18 cellular contexts compared by ENCODE assay signal in genomic region chr2:39484620-39485495, GRCh38. TPM values are rescaled to one million over a fixed set of nuclear protein-coding genes. Genes with fewer than 3 reads are reported as not detected.
A peak's percentile ranks its signal among the peaks of the same experiment; 100 is the strongest.
DNase-seq lines count a peak whose midpoint lies in the region; ATAC-seq, FAIRE-seq and TF ChIP-seq lines count a peak whose summit lies in the region.
"Had no signal": no experiment of that assay in that cellular context is flagged by ENCODE, and none has a peak within 500 bp of the region (broad histone marks: within the 10 kb centered on the region; RNA-seq: fewer than 3 reads in every experiment).

No MANE protein-coding gene starts in this region.

- peaks cover 22% of the 10 kb centered on the region for H3K27me3 Mint-ChIP-seq in stimulated activated memory B cell treated with anti-CD40 and anti-IgM and Interleukin-4, amounts not matched to agents 10 μg/mL and 1 μg/mL and 100 μg/mL, for 72 hours

- H3K9me3 ChIP-seq in HUES48 (ENCODE audit: control insufficient read depth, insufficient read depth, low read length): no peaks in the 10 kb centered on the region
- H3K9me3 ChIP-seq in endothelial cell of umbilical vein (replicated peaks; ENCODE audit: control insufficient read depth, insufficient read depth, low read length): no peaks in the 10 kb centered on the region
- H3K9me3 ChIP-seq in MM.1S (replicated peaks; ENCODE audit: insufficient read depth, low read length): no peaks in the 10 kb centered on the region
- H3K9me3 ChIP-seq: Peyer's patch had no signal

- ATAC-seq in SK-N-SH treated with all-trans-retinoic acid at 6 μM for 48 hours: peak; percentile 40; the same call in 1 of the 3 replicates
- no peak for ATAC-seq in stimulated activated memory B cell treated with anti-CD40 and anti-IgM and Interleukin-4, amounts not matched to agents 10 μg/mL and 1 μg/mL and 100 μg/mL, for 72 hours
- no peak for ATAC-seq in GM18498 (IDR thresholded peaks at IDR 0.05; ENCODE audit: unreplicated experiment)
- no peak for ATAC-seq in Right ventricle myocardium superior (ENCODE audit: poor library complexity)
- ATAC-seq: GM12878 had no signal

- H3K4me3 Mint-ChIP-seq in stimulated activated memory B cell treated with anti-CD40 and anti-IgM and Interleukin-4, amounts not matched to agents 10 μg/mL and 1 μg/mL and 100 μg/mL, for 72 hours: no peak overlapping the region

- DNase-seq in endothelial cell of umbilical vein (ENCODE audit: low read depth, low spot score) (no peak), brain microvascular endothelial cell (no peak), MM.1S (no peak), Right ventricle myocardium superior (no peak)
- DNase-seq: DMS53, NCI-H1092 treated with DMSO at 0.1 percent for 48 hours, NCI-H187 treated with DMSO at 0.1 percent for 48 hours, NCI-H748 treated with DMSO at 0.1 percent for 48 hours, Peyer's patch, SHP77 treated with DMSO at 0.1 percent for 48 hours had no signal

- TF ChIP-seq CTCF in endothelial cell of umbilical vein (IDR thresholded peaks at IDR 0.05; ENCODE audit: extremely low read depth in 1 of 2, insufficient read depth in 1 of 2, low read depth in 1 of 2, low read length in 2 of 2): no peak
- no peak for TF ChIP-seq CTCF in brain microvascular endothelial cell (IDR thresholded peaks at IDR 0.05; ENCODE audit: low read depth, low read length, missing control alignments)
- TF ChIP-seq CTCF in MM.1S (IDR thresholded peaks at IDR 0.05; ENCODE audit: low read length): no peak

- H3F3A ChIP-seq in MM.1S (ENCODE audit: insufficient read depth, low read length): no peaks in the 10 kb centered on the region

- no peaks in the 10 kb centered on the region for H3K36me3 Mint-ChIP-seq in stimulated activated memory B cell treated with anti-CD40 and anti-IgM and Interleukin-4, amounts not matched to agents 10 μg/mL and 1 μg/mL and 100 μg/mL, for 72 hours

- H3K36me3 ChIP-seq in HUES48 (ENCODE audit: control insufficient read depth, insufficient read depth, low read length) (no peaks in the 10 kb centered on the region), endothelial cell of umbilical vein (ENCODE audit: control insufficient read depth in 2 of 2, extremely low read depth in 1 of 2, insufficient read depth in 2 of 2, low read length in 2 of 2) (no peaks in the 10 kb centered on the region), brain microvascular endothelial cell (replicated peaks) (no peaks in the 10 kb centered on the region), MM.1S (replicated peaks; ENCODE audit: insufficient read depth, low read length) (no peaks in the 10 kb centered on the region; the same call in 1 of the 2 replicates)
- H3K36me3 ChIP-seq: BLaER1 treated with 17β-estradiol and CSF1 and Interleukin-3, amounts not matched to agents 10 nM and 100 nM; Peyer's patch had no signal

- FAIRE-seq in endothelial cell of umbilical vein (lab: Jason Lieb, UNC): no peak
- FAIRE-seq: GM12878, HTR-8/SVneo had no signal

- no peaks in the 10 kb centered on the region for H3K9me1 ChIP-seq in endothelial cell of umbilical vein (replicated peaks; ENCODE audit: control insufficient read depth, extremely low read depth, insufficient read depth, low read length)

- H3K27ac ChIP-seq in HUES48 (ENCODE audit: low read depth, low read length) (peak overlapping the region; percentile 15), endothelial cell of umbilical vein (ENCODE audit: insufficient read depth, low read depth, low read length) (peak overlapping the region; percentile 81), brain microvascular endothelial cell (no peak overlapping the region), MM.1S (ENCODE audit: low read length) (no peak overlapping the region)
- H3K27ac ChIP-seq: KMS-11, Peyer's patch had no signal

- H3K27me3 ChIP-seq in HUES48 (ENCODE audit: control insufficient read depth, insufficient read depth, low read length) (no peaks in the 10 kb centered on the region), endothelial cell of umbilical vein (ENCODE audit: control insufficient read depth in 2 of 2, insufficient read depth in 2 of 2, low read length in 2 of 2) (no peaks in the 10 kb centered on the region), brain microvascular endothelial cell (replicated peaks) (no peaks in the 10 kb centered on the region), MM.1S (replicated peaks; ENCODE audit: insufficient read depth, low read length) (no peaks in the 10 kb centered on the region)
- H3K27me3 ChIP-seq: Peyer's patch had no signal

- dilution Hi-C loops in endothelial cell of umbilical vein (cut with MboI; ENCODE audit: extremely low pct_ligation_motif_present, low sequenced_read_pairs): no loop called here

- no peaks in the 10 kb centered on the region for H3K79me2 ChIP-seq in endothelial cell of umbilical vein (ENCODE audit: control insufficient read depth, insufficient read depth, low read length)
- no peaks in the 10 kb centered on the region for H3K79me2 ChIP-seq in MM.1S (ENCODE audit: low read length)

- no peak for TF ChIP-seq POLR2A in endothelial cell of umbilical vein (IDR thresholded peaks at IDR 0.05; ENCODE audit: low read depth, low read length)

- intact Hi-C loops in endothelial cell of umbilical vein (cut with micrococcal nuclease) (loop anchor here (5.0 kb wide), 1 partner anchor 103 kb away; no protein-coding TSS in a partner anchor), Right ventricle myocardium superior (cut with DNase I) (no loop called here)

- H3K4me1 ChIP-seq in HUES48 (ENCODE audit: control insufficient read depth, insufficient read depth, low read length): peaks cover 54% of the 10 kb centered on the region
- peaks cover 58% of the 10 kb centered on the region for H3K4me1 ChIP-seq in endothelial cell of umbilical vein (ENCODE audit: control insufficient read depth, extremely low read depth, insufficient read depth, low read length)
- peaks cover 6% of the 10 kb centered on the region for H3K4me1 ChIP-seq in MM.1S (ENCODE audit: low read length)
- H3K4me1 ChIP-seq: Peyer's patch had no signal

- in situ Hi-C loops in brain microvascular endothelial cell (cut with HindIII; ENCODE audit: low pct_ligation_motif_present, low sequenced_read_pairs): no loop called here

- BruUV-seq in endothelial cell of umbilical vein (replicated peaks; lab: Mats Ljungman, UMichigan): no TSS peak

- H3K9me3 Mint-ChIP-seq in stimulated activated memory B cell treated with anti-CD40 and anti-IgM and Interleukin-4, amounts not matched to agents 10 μg/mL and 1 μg/mL and 100 μg/mL, for 72 hours: no peaks in the 10 kb centered on the region

- H3K4me2 ChIP-seq in endothelial cell of umbilical vein (ENCODE audit: insufficient read depth, low read length): peak overlapping the region; percentile 87
- no peak overlapping the region for H3K4me2 ChIP-seq in MM.1S (ENCODE audit: low read depth, low read length)
- H3K4me2 ChIP-seq: KMS-11 had no signal

- POLR2A ChIA-PET in endothelial cell of umbilical vein (lab: Charles Lee): no interaction called here

- H3K4me1 Mint-ChIP-seq in stimulated activated memory B cell treated with anti-CD40 and anti-IgM and Interleukin-4, amounts not matched to agents 10 μg/mL and 1 μg/mL and 100 μg/mL, for 72 hours: peaks cover 11% of the 10 kb centered on the region

- H2AFZ ChIP-seq in endothelial cell of umbilical vein (ENCODE audit: low read depth, low read length) (peak overlapping the region; percentile 18), MM.1S (ENCODE audit: low read length) (no peak overlapping the region)

- H3K4me3 ChIP-seq in HUES48 (ENCODE audit: low read depth, low read length): no peak overlapping the region
- no peak overlapping the region for H3K4me3 ChIP-seq in endothelial cell of umbilical vein (replicated peaks in 1 of 3; ENCODE audit: insufficient read depth in 1 of 3, low read depth in 1 of 3, low read length in 3 of 3)
- H3K4me3 ChIP-seq in brain microvascular endothelial cell (ENCODE audit: low read depth, low read length): no peak overlapping the region
- H3K4me3 ChIP-seq in MM.1S (ENCODE audit: low read length): no peak overlapping the region
- H3K4me3 ChIP-seq: BLaER1 treated with 17β-estradiol and CSF1 and Interleukin-3, amounts not matched to agents 10 nM and 100 nM; GM12878; Peyer's patch had no signal

- CTCF ChIA-PET in endothelial cell of umbilical vein (lab: Charles Lee): interaction anchor here (0.9 to 1.0 kb wide), 2 partner anchors 10 to 15 kb away, joined by 3 to 4 read pairs; no protein-coding TSS in a partner anchor

- H3K27ac Mint-ChIP-seq in stimulated activated memory B cell treated with anti-CD40 and anti-IgM and Interleukin-4, amounts not matched to agents 10 μg/mL and 1 μg/mL and 100 μg/mL, for 72 hours: peak overlapping the region; percentile 30

- peak overlapping the region; percentile 21; the same call in 1 of the 2 replicates for H3K9ac ChIP-seq in HUES48 (ENCODE audit: low read depth, low read length)
- H3K9ac ChIP-seq in endothelial cell of umbilical vein (replicated peaks; ENCODE audit: extremely low read depth, insufficient read depth, low read length): peak overlapping the region; percentile 26
- no peak overlapping the region for H3K9ac ChIP-seq in MM.1S (ENCODE audit: low read length)
- H3K9ac ChIP-seq: BLaER1 treated with 17β-estradiol and CSF1 and Interleukin-3, amounts not matched to agents 10 nM and 100 nM; KMS-11 had no signal

- H3K9me2 ChIP-seq in MM.1S (replicated peaks; ENCODE audit: insufficient read depth, low read length): no peaks in the 10 kb centered on the region

- H4K20me1 ChIP-seq in endothelial cell of umbilical vein (replicated peaks; ENCODE audit: control insufficient read depth, extremely low read depth, insufficient read depth, low read length): no peaks in the 10 kb centered on the region
- H4K20me1 ChIP-seq in MM.1S (ENCODE audit: insufficient read depth, low read length): no peaks in the 10 kb centered on the region
- H4K20me1 ChIP-seq: BLaER1 treated with 17β-estradiol and CSF1 and Interleukin-3, amounts not matched to agents 10 nM and 100 nM had no signal

TF ChIP-seq in SK-N-SH treated with all-trans-retinoic acid at 6 μM for 48 hours, 23 proteins besides CTCF, POLR2A, EP300 and RAD21 (continues in another document):
- TF ChIP-seq OSR1 (CRISPR knock-in tag; IDR thresholded peaks at IDR 0.05) (no peak), ISL1 (CRISPR knock-in tag; IDR thresholded peaks at IDR 0.05) (peak; percentile 68), ZNF8 (CRISPR knock-in tag; IDR thresholded peaks at IDR 0.05) (0 out of 2 replicates have a peak, but pooled peaks have one; percentile 30)

TF ChIP-seq in endothelial cell of umbilical vein, 7 proteins besides CTCF, POLR2A, EP300 and RAD21 (continues in another document):
- TF ChIP-seq POLR2AphosphoS5 (IDR thresholded peaks at IDR 0.05; ENCODE audit: insufficient read depth, low read depth, low read length) (no peak), FOS (IDR thresholded peaks at IDR 0.05; ENCODE audit: borderline replicate concordance, insufficient read depth, low read length) (no peak)

RNA-seq across cellular contexts. Expression of gene MAP4K3, which starts 47.8 kb away (rescaled TPM):
- total RNA-seq in endothelial cell of umbilical vein (45.9 and 46.2 TPM in 2 replicates), Right ventricle myocardium superior (37.8 TPM)
- 6.4 and 8.0 TPM in 2 replicates for polyA plus RNA-seq in endothelial cell of umbilical vein
- 8.0 and 8.1 TPM in 2 replicates for polyA plus RNA-seq in endothelial cell of umbilical vein (2011; cell fraction: cytosol; rRNA removed)
- polyA plus RNA-seq in endothelial cell of umbilical vein (2011; cell fraction: nucleus; rRNA removed): 37.0 and 46.6 TPM in 2 replicates
- polyA plus RNA-seq in endothelial cell of umbilical vein (2012): 13.5 and 17.1 TPM in 2 replicates
- polyA minus RNA-seq in endothelial cell of umbilical vein: 19.6 and 20.1 TPM in 2 replicates
- 8.5 TPM for polyA minus RNA-seq in endothelial cell of umbilical vein (2011; cell fraction: cytosol; rRNA and poly(A)+ RNA removed)
- 98.0 and 121 TPM in 2 replicates for polyA minus RNA-seq in endothelial cell of umbilical vein (2011; cell fraction: nucleus; rRNA and poly(A)+ RNA removed)

Comparison
In these comparisons a context has a peak if more than half of its experiments do, and no peak if none do; other contexts are left out.
1. H3K27ac ChIP-seq: peak in HUES48 (single experiment) and endothelial cell of umbilical vein (single experiment); none in brain microvascular endothelial cell (single experiment) and MM.1S (single experiment).